In the genomic region with DNA sequence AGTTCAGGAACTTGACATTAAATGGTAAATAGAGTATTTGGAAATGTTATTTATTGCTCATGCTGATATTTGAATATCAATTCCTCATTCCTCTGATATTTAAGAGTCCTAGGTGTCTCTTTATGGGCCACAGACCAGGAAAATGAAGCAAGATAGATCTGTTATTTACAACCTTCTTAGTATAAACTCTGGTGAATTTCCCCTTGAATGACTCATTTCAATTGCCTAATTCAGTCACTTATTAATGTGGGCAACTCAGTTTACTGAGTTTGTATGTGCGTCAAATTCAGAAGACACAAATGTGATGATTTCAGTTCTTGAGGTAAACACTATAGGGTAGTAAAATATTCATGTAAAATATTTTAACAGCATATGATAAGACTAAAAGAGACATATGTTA, we compare ENCODE assay signal across 19 cellular contexts.
DNase-seq lines count a peak whose midpoint lies in the region; ATAC-seq and TF ChIP-seq lines count a peak whose summit lies in the region.
"Had no signal": no experiment of that assay in that cellular context is flagged by ENCODE, and none has a peak within 500 bp of the region (broad histone marks: within the 10 kb centered on the region; RNA-seq: fewer than 3 reads in every experiment).

No MANE protein-coding gene starts in this region.

- no peak for TF ChIP-seq CTCF in MCF 10A (IDR thresholded peaks at IDR 0.05; ENCODE audit: unreplicated experiment)
- TF ChIP-seq CTCF in breast epithelium (IDR thresholded peaks at IDR 0.05) = no peak
- no peak for TF ChIP-seq CTCF in epithelial cell of esophagus (IDR thresholded peaks at IDR 0.05; ENCODE audit: insufficient read depth, low read depth, low read length, missing control alignments)
- TF ChIP-seq CTCF in foreskin keratinocyte (conservative IDR thresholded peaks at IDR 0.05) = no peak
- TF ChIP-seq CTCF in WERI-Rb-1 (IDR thresholded peaks at IDR 0.05; ENCODE audit: low read depth, low read length) = no peak

- no peaks in the 10 kb centered on the region for H3K36me3 ChIP-seq in breast epithelium
- no peaks in the 10 kb centered on the region for H3K36me3 ChIP-seq in WERI-Rb-1
- H3K36me3 ChIP-seq: BLaER1 treated with 17β-estradiol and CSF1 and Interleukin-3, amounts not matched to agents 10 nM and 100 nM had no signal

- no peak overlapping the region for H3K27ac ChIP-seq in breast epithelium
- no peak overlapping the region for H3K27ac ChIP-seq in foreskin keratinocyte
- no peak overlapping the region for H3K27ac ChIP-seq in WERI-Rb-1
- H3K27ac ChIP-seq: 22Rv1; A549; BLaER1 treated with 17β-estradiol and CSF1 and Interleukin-3, amounts not matched to agents 10 nM and 100 nM had no signal

- no peaks in the 10 kb centered on the region for H3K4me1 ChIP-seq in breast epithelium
- H3K4me1 ChIP-seq in foreskin keratinocyte = no peaks in the 10 kb centered on the region
- H3K4me1 ChIP-seq: A549; BLaER1 treated with 17β-estradiol and CSF1 and Interleukin-3, amounts not matched to agents 10 nM and 100 nM had no signal

- H3K9me3 Mint-ChIP-seq in MCF 10A (ENCODE audit: unreplicated experiment) = no peaks in the 10 kb centered on the region
- H3K9me3 Mint-ChIP-seq: H9, IgD-negative memory B cell had no signal

- no peak overlapping the region for H3K27ac Mint-ChIP-seq in MCF 10A (ENCODE audit: low read depth, unreplicated experiment)
- H3K27ac Mint-ChIP-seq: CD8-positive, alpha-beta T cell; H9; IgD-negative memory B cell had no signal

- H3K4me3 ChIP-seq in breast epithelium (no peak overlapping the region), epithelial cell of esophagus (ENCODE audit: low read length) (no peak overlapping the region), WERI-Rb-1 (ENCODE audit: low read depth, low read length) (no peak overlapping the region)
- H3K4me3 ChIP-seq: A549; BLaER1 treated with 17β-estradiol and CSF1 and Interleukin-3, amounts not matched to agents 10 nM and 100 nM had no signal

- POLR2A ChIA-PET in MCF 10A (lab: Yijun Ruan, JAX) = interaction anchor here (0.7 kb wide), 1 partner anchor 25 kb away, joined by 3 read pairs; no protein-coding TSS in a partner anchor

- no TSS peak for BruUV-seq in MCF 10A (replicated peaks; lab: Mats Ljungman, UMichigan)

- intact Hi-C loops in MCF 10A (cut with micrococcal nuclease) (no loop called here), breast epithelium (cut with DNase I; ENCODE audit: low total_unique reads) (no loop called here)

- H3K4me1 Mint-ChIP-seq in MCF 10A (ENCODE audit: insufficient read depth, unreplicated experiment) = peaks cover 1% of the 10 kb centered on the region
- H3K4me1 Mint-ChIP-seq: H9, IgD-negative memory B cell had no signal

- H3K27me3 ChIP-seq in breast epithelium (no peaks in the 10 kb centered on the region), foreskin keratinocyte (no peaks in the 10 kb centered on the region), WERI-Rb-1 (ENCODE audit: insufficient read depth, low read depth, severe bottlenecking) (no peaks in the 10 kb centered on the region)
- H3K27me3 ChIP-seq: BLaER1 treated with 17β-estradiol and CSF1 and Interleukin-3, amounts not matched to agents 10 nM and 100 nM had no signal

- ATAC-seq in foreskin keratinocyte = no peak
- ATAC-seq: A549; CD8-positive, alpha-beta T cell; HepG2 had no signal

- CTCF ChIA-PET in MCF 10A (lab: Yijun Ruan, JAX) = no interaction called here

- no peaks in the 10 kb centered on the region for H3K27me3 Mint-ChIP-seq in MCF 10A (ENCODE audit: insufficient read depth, unreplicated experiment)

- H3K36me3 Mint-ChIP-seq in MCF 10A (ENCODE audit: insufficient read depth, unreplicated experiment) = no peaks in the 10 kb centered on the region
- H3K36me3 Mint-ChIP-seq: CD8-positive, alpha-beta T cell; IgD-negative memory B cell had no signal

- no peak overlapping the region for H3K4me3 Mint-ChIP-seq in MCF 10A (ENCODE audit: unreplicated experiment)
- H3K4me3 Mint-ChIP-seq: CD8-positive, alpha-beta T cell; H9 had no signal

- no peak for TF ChIP-seq POLR2A in breast epithelium (IDR thresholded peaks at IDR 0.05)

- peak; percentile 25 for DNase-seq in MCF 10A (ENCODE audit: unreplicated experiment)
- no peak for DNase-seq in breast epithelium (ENCODE audit: low spot score in 2 of 2)
- DNase-seq in epithelial cell of esophagus (ENCODE audit: low read depth) = peak; percentile 2
- DNase-seq in kidney tubule cell (ENCODE audit: low spot score) = peak; percentile 64
- no peak for DNase-seq in foreskin keratinocyte
- no peak for DNase-seq in WERI-Rb-1
- no peak for DNase-seq in NCI-H524 (lab: John Stamatoyannopoulos, UW)
- DNase-seq: CD8-positive, alpha-beta T cell; DMS 273 treated with DMSO at 0.1 percent for 48 hours; DMS53; DND-41; EL; GOT3; H9 had no signal

- H3K9me3 ChIP-seq in breast epithelium (no peaks in the 10 kb centered on the region), WERI-Rb-1 (ENCODE audit: severe bottlenecking) (no peaks in the 10 kb centered on the region)
- H3K9me3 ChIP-seq: A549; BLaER1 treated with 17β-estradiol and CSF1 and Interleukin-3, amounts not matched to agents 10 nM and 100 nM had no signal

Comparison
In these comparisons a context has a peak if more than half of its experiments do, and no peak if none do; other contexts are left out.
1. DNase-seq: peak in MCF 10A (single experiment), epithelial cell of esophagus (single experiment) and kidney tubule cell (single experiment); none in breast epithelium (0 of 2), foreskin keratinocyte (0 of 2), WERI-Rb-1 (single experiment) and NCI-H524 (0 of 2).